Comparison of ENCODE assay signal across 1 cellular context in genomic region chr17:996554-997344, GRCh38.
TF ChIP-seq lines count a peak whose summit lies in the region.

Gene TIMM22 (plus strand): TSS chr17:997129. CDS start chr17:997143, 14 bp downstream.

TF ChIP-seq in HepG2, 621 proteins besides CTCF, POLR2A, EP300 and RAD21 (continued from another document and continues in another):
- TF ChIP-seq ZNF281 (CRISPR knock-in tag; IDR thresholded peaks at IDR 0.05; ENCODE audit: borderline replicate concordance) (peak; percentile 34; the same call in 1 of the 2 replicates), RARA (CRISPR knock-in tag; IDR thresholded peaks at IDR 0.05) (peak; percentile 47), HMGXB4 (CRISPR knock-in tag; IDR thresholded peaks at IDR 0.05; ENCODE audit: borderline replicate concordance in 1 of 2, low read depth in 1 of 2) (peak; percentile 91; a peak in 3 of 4 replicates), TSC22D2 (CRISPR knock-in tag; IDR thresholded peaks at IDR 0.05; ENCODE audit: borderline replicate concordance) (peak; percentile 76), XRCC5 (optimal IDR thresholded peaks at IDR 0.05; ENCODE audit: low read length) (peak; percentile 44), ZFAT (CRISPR knock-in tag; conservative IDR thresholded peaks at IDR 0.05) (peak; percentile 100), ZNF605 (CRISPR knock-in tag; IDR thresholded peaks at IDR 0.05) (peak; percentile 92), ZBTB7A (CRISPR knock-in tag; IDR thresholded peaks at IDR 0.05) (peak; percentile 87; the same call in 1 of the 2 replicates), ZNF547 (CRISPR knock-in tag; IDR thresholded peaks at IDR 0.05) (peak; percentile 94; the same call in 1 of the 2 replicates), ZBTB26 (CRISPR knock-in tag; IDR thresholded peaks at IDR 0.05; ENCODE audit: borderline replicate concordance) (peak; percentile 60; the same call in 1 of the 2 replicates), ZNF329 (CRISPR knock-in tag; IDR thresholded peaks at IDR 0.05; ENCODE audit: low read depth) (peak; percentile 57; the same call in 1 of the 2 replicates), ZNF234 (CRISPR knock-in tag; conservative IDR thresholded peaks at IDR 0.05) (no peak; the same call in 1 of the 2 replicates), ZNF839 (CRISPR knock-in tag; IDR thresholded peaks at IDR 0.05; ENCODE audit: borderline replicate concordance) (peak; percentile 81; the same call in 1 of the 2 replicates), ZNF569 (CRISPR knock-in tag; IDR thresholded peaks at IDR 0.05; ENCODE audit: borderline replicate concordance) (no peak), ZSCAN21 (CRISPR knock-in tag; IDR thresholded peaks at IDR 0.05; ENCODE audit: borderline replicate concordance) (peak; percentile 68; the same call in 1 of the 2 replicates), RNF2 (conservative IDR thresholded peaks at IDR 0.05; ENCODE audit: low read depth) (peak; percentile 82), PTBP1 (IDR thresholded peaks at IDR 0.05; ENCODE audit: low read depth, low read length, poor library complexity, severe bottlenecking) (no peak), ZNF138 (CRISPR knock-in tag; IDR thresholded peaks at IDR 0.05; ENCODE audit: low read depth) (peak; percentile 81), KLF6 (CRISPR knock-in tag; IDR thresholded peaks at IDR 0.05) (peak; percentile 89), SSRP1 (CRISPR knock-in tag; IDR thresholded peaks at IDR 0.05) (no peak), ZIK1 (CRISPR knock-in tag; IDR thresholded peaks at IDR 0.05; ENCODE audit: borderline replicate concordance, low read depth) (peak; percentile 36), POLR2AphosphoS5 (IDR thresholded peaks at IDR 0.05; ENCODE audit: low read depth, low read length) (peak; percentile 85), ZNF644 (CRISPR knock-in tag; IDR thresholded peaks at IDR 0.05; ENCODE audit: low read depth) (0 out of 2 replicates have a peak, but pooled peaks have one; percentile 7), ZFYVE20 (CRISPR knock-in tag; IDR thresholded peaks at IDR 0.05; ENCODE audit: borderline replicate concordance, low read depth) (no peak), FOXO4 (CRISPR knock-in tag; conservative IDR thresholded peaks at IDR 0.05) (no peak), ZNF232 (CRISPR knock-in tag; IDR thresholded peaks at IDR 0.05; ENCODE audit: borderline replicate concordance) (peak; percentile 91), ZNF431 (CRISPR knock-in tag; IDR thresholded peaks at IDR 0.05; ENCODE audit: borderline replicate concordance, low read depth) (peak; percentile 58; the same call in 1 of the 2 replicates), HES4 (CRISPR knock-in tag; IDR thresholded peaks at IDR 0.05; ENCODE audit: borderline replicate concordance) (peak; percentile 75; the same call in 1 of the 2 replicates), ZFP36L1 (CRISPR knock-in tag; IDR thresholded peaks at IDR 0.05) (peak; percentile 82; the same call in 1 of the 2 replicates), REXO4 (CRISPR knock-in tag; IDR thresholded peaks at IDR 0.05; ENCODE audit: borderline replicate concordance) (no peak), BRCA1 (CRISPR knock-in tag; IDR thresholded peaks at IDR 0.05) (peak; percentile 96), CBX5 (CRISPR knock-in tag; IDR thresholded peaks at IDR 0.05; ENCODE audit: borderline replicate concordance) (peak; percentile 88), MEIS1 (CRISPR knock-in tag; IDR thresholded peaks at IDR 0.05; ENCODE audit: borderline replicate concordance) (peak; percentile 86; the same call in 1 of the 2 replicates), ZNF230 (CRISPR knock-in tag; IDR thresholded peaks at IDR 0.05) (0 out of 2 replicates have a peak, but pooled peaks have one; percentile 35), XBP1 (CRISPR knock-in tag; IDR thresholded peaks at IDR 0.05) (no peak), ZNF44 (CRISPR knock-in tag; IDR thresholded peaks at IDR 0.05) (peak; percentile 86), ATF5 (CRISPR knock-in tag; IDR thresholded peaks at IDR 0.05; ENCODE audit: low read depth) (no peak), NFE2L2 (IDR thresholded peaks at IDR 0.05; ENCODE audit: low read length) (no peak)
- TF ChIP-seq, protein P1, sequence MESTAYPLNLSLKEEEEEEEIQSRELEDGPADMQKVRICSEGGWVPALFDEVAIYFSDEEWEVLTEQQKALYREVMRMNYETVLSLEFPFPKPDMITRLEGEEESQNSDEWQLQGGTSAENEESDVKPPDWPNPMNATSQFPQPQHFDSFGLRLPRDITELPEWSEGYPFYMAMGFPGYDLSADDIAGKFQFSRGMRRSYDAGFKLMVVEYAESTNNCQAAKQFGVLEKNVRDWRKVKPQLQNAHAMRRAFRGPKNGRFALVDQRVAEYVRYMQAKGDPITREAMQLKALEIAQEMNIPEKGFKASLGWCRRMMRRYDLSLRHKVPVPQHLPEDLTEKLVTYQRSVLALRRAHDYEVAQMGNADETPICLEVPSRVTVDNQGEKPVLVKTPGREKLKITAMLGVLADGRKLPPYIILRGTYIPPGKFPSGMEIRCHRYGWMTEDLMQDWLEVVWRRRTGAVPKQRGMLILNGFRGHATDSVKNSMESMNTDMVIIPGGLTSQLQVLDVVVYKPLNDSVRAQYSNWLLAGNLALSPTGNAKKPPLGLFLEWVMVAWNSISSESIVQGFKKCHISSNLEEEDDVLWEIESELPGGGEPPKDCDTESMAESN (CRISPR knock-in tag; conservative IDR thresholded peaks at IDR 0.05), result peak; percentile 82; the same call in 1 of the 2 replicates
- TF ChIP-seq, protein P2, sequence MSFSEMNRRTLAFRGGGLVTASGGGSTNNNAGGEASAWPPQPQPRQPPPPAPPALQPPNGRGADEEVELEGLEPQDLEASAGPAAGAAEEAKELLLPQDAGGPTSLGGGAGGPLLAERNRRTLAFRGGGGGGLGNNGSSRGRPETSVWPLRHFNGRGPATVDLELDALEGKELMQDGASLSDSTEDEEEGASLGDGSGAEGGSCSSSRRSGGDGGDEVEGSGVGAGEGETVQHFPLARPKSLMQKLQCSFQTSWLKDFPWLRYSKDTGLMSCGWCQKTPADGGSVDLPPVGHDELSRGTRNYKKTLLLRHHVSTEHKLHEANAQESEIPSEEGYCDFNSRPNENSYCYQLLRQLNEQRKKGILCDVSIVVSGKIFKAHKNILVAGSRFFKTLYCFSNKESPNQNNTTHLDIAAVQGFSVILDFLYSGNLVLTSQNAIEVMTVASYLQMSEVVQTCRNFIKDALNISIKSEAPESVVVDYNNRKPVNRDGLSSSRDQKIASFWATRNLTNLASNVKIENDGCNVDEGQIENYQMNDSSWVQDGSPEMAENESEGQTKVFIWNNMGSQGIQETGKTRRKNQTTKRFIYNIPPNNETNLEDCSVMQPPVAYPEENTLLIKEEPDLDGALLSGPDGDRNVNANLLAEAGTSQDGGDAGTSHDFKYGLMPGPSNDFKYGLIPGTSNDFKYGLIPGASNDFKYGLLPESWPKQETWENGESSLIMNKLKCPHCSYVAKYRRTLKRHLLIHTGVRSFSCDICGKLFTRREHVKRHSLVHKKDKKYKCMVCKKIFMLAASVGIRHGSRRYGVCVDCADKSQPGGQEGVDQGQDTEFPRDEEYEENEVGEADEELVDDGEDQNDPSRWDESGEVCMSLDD (CRISPR knock-in tag; IDR thresholded peaks at IDR 0.05; ENCODE audit: borderline replicate concordance), result 0 out of 2 replicates have a peak, but pooled peaks have one; percentile 56
- TF ChIP-seq, protein P3, sequence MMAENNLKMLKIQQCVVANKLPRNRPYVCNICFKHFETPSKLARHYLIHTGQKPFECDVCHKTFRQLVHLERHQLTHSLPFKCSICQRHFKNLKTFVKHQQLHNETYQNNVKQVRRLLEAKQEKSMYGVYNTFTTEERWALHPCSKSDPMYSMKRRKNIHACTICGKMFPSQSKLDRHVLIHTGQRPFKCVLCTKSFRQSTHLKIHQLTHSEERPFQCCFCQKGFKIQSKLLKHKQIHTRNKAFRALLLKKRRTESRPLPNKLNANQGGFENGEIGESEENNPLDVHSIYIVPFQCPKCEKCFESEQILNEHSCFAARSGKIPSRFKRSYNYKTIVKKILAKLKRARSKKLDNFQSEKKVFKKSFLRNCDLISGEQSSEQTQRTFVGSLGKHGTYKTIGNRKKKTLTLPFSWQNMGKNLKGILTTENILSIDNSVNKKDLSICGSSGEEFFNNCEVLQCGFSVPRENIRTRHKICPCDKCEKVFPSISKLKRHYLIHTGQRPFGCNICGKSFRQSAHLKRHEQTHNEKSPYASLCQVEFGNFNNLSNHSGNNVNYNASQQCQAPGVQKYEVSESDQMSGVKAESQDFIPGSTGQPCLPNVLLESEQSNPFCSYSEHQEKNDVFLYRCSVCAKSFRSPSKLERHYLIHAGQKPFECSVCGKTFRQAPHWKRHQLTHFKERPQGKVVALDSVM (CRISPR knock-in tag; IDR thresholded peaks at IDR 0.05), result peak; percentile 59
- TF ChIP-seq, protein P4, sequence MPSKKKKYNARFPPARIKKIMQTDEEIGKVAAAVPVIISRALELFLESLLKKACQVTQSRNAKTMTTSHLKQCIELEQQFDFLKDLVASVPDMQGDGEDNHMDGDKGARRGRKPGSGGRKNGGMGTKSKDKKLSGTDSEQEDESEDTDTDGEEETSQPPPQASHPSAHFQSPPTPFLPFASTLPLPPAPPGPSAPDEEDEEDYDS (CRISPR knock-in tag; IDR thresholded peaks at IDR 0.05), result peak; percentile 50
- TF ChIP-seq, protein P5, sequence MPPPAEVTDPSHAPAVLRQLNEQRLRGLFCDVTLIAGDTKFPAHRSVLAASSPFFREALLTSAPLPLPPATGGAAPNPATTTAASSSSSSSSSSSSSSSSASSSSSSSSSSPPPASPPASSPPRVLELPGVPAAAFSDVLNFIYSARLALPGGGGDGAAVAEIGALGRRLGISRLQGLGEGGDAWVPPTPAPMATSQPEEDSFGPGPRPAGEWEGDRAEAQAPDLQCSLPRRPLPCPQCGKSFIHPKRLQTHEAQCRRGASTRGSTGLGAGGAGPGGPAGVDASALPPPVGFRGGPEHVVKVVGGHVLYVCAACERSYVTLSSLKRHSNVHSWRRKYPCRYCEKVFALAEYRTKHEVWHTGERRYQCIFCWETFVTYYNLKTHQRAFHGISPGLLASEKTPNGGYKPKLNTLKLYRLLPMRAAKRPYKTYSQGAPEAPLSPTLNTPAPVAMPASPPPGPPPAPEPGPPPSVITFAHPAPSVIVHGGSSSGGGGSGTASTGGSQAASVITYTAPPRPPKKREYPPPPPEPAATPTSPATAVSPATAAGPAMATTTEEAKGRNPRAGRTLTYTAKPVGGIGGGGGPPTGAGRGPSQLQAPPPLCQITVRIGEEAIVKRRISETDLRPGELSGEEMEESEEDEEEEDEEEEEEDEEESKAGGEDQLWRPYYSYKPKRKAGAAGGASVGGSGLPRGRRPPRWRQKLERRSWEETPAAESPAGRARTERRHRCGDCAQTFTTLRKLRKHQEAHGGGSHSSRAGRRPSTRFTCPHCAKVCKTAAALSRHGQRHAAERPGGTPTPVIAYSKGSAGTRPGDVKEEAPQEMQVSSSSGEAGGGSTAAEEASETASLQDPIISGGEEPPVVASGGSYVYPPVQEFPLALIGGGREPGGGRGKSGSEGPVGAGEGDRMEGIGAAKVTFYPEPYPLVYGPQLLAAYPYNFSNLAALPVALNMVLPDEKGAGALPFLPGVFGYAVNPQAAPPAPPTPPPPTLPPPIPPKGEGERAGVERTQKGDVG (CRISPR knock-in tag; IDR thresholded peaks at IDR 0.05; ENCODE audit: borderline replicate concordance), result peak; percentile 87; the same call in 1 of the 2 replicates
